1 cellular context compared by ENCODE assay signal in genomic region chr11:12216542-12217422, GRCh38.
TF ChIP-seq lines count a peak whose summit lies in the region.

No MANE protein-coding gene starts in this region.

TF ChIP-seq in WTC11, 78 proteins besides CTCF, POLR2A, EP300 and RAD21 (continued from another document):
- TF ChIP-seq E2F5 (CRISPR knock-in tag; IDR thresholded peaks at IDR 0.05) (no peak), KAT7 (CRISPR knock-in tag; IDR thresholded peaks at IDR 0.05; ENCODE audit: borderline replicate concordance) (no peak), GTF2I (CRISPR knock-in tag; conservative IDR thresholded peaks at IDR 0.05) (no peak), MLX (CRISPR knock-in tag; IDR thresholded peaks at IDR 0.05) (no peak), CREM (CRISPR knock-in tag; IDR thresholded peaks at IDR 0.05) (no peak)
